In the genomic region with DNA sequence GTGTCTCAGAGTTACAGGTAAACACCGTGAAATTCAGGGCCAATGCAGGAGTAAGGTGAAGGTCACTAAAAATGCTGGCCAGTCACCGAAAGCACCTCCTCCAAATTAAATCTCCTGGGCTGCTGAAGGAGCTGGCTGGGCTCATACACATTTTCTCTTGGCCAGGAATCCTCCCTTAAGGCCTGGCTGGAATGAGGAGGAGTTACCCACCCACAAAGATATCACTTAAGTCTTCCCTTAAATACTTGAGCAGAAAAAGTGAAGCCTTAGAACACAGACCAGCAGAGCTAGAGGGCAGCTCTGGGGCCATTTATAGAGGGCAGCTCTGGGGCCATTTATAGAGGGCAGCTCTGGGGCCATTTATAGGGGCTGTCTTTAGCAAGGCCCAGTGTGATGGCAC, we compare ENCODE assay signal across 32 cellular contexts. TPM values are rescaled to one million over a fixed set of nuclear protein-coding genes. Genes with fewer than 3 reads are reported as not detected.
"Had no signal": no experiment of that assay in that cellular context is flagged by ENCODE, and none has a peak within 500 bp of the region (broad histone marks: within the 10 kb centered on the region; RNA-seq: fewer than 3 reads in every experiment).

No MANE protein-coding gene starts in this region.

- H3K27me3 ChIP-seq: SJSA1 had no signal

- H3K4me3 Mint-ChIP-seq: activated CD8-positive, alpha-beta T cell treated with anti-CD3 and anti-CD28 coated beads for 36 hours; activated naive CD8-positive, alpha-beta T cell treated with anti-CD3 and anti-CD28 coated beads, Interleukin-2, amount 50 U/mL, for 24 hours; activated T-cell treated with anti-CD3 and anti-CD28 coated beads, Interleukin-2, amount 50 U/mL, for 72 hours; brain; T-helper 2 cell treated with Interferon-gamma antibody and Interleukin-4, amounts not matched to agents 5 μg/mL and 100 μg/mL, for 36 hours had no signal

- H3K9me3 Mint-ChIP-seq: activated CD8-positive, alpha-beta T cell treated with anti-CD3 and anti-CD28 coated beads for 36 hours; activated naive CD4-positive, alpha-beta T cell treated with anti-CD3 and anti-CD28 coated beads, Interleukin-2, amount 50 U/mL, for 72 hours; activated naive CD8-positive, alpha-beta T cell treated with anti-CD3 and anti-CD28 coated beads, Interleukin-2, amount 50 U/mL, for 24 hours; activated T-cell treated with anti-CD3 and anti-CD28 coated beads, Interleukin-2, amount 50 U/mL, for 72 hours; activated T-helper 2 cell treated with anti-CD3 and anti-CD28 coated beads, Interferon-gamma antibody, Interleukin-2, Interleukin-4, amounts not matched to agents 10 μg/mL and 5 μg/mL and 100 μg/mL, durations not matched to agents 14 hours and 24 hours and 36 hours; T-helper 2 cell treated with Interferon-gamma antibody and Interleukin-4, amounts not matched to agents 5 μg/mL and 100 μg/mL, for 36 hours had no signal

- H3K27me3 Mint-ChIP-seq: activated CD8-positive, alpha-beta T cell treated with anti-CD3 and anti-CD28 coated beads for 36 hours; activated naive CD8-positive, alpha-beta T cell treated with anti-CD3 and anti-CD28 coated beads, Interleukin-2, amount 50 U/mL, for 24 hours; brain had no signal

- H3K9me3 ChIP-seq: SJSA1 had no signal

- ATAC-seq: activated CD4-positive, CD25-positive, alpha-beta regulatory T cell treated with anti-CD3 and anti-CD28 coated beads, Interleukin-2, amount 50 U/mL, for 24 hours; activated CD8-positive, alpha-beta T cell treated with anti-CD3 and anti-CD28 coated beads for 36 hours; activated naive CD4-positive, alpha-beta T cell treated with anti-CD3 and anti-CD28 coated beads, Interleukin-2, amount 50 U/mL, for 72 hours; activated naive CD8-positive, alpha-beta T cell treated with anti-CD3 and anti-CD28 coated beads, Interleukin-2, amount 50 U/mL, for 24 hours; activated T-cell treated with anti-CD3 and anti-CD28 coated beads, Interleukin-2, amount 50 U/mL, for 72 hours; Panc1; SK-N-SH treated with all-trans-retinoic acid at 6 μM for 48 hours had no signal

- H3K36me3 ChIP-seq: SJSA1 had no signal

- DNase-seq: activated CD4-positive, alpha-beta T cell treated with anti-CD3 and anti-CD28 coated beads for 4 hours; activated CD8-positive, alpha-beta memory T cell treated with anti-CD3 and anti-CD28 coated beads, Interleukin-2, amount 50 U/mL, for 4 hours; activated CD8-positive, alpha-beta T cell treated with anti-CD3 and anti-CD28 coated beads for 36 hours; activated naive CD8-positive, alpha-beta T cell treated with anti-CD3 and anti-CD28 coated beads, Interleukin-2, amount 50 U/mL, for 24 hours; activated T-cell treated with anti-CD3 and anti-CD28 coated beads, Interleukin-2, amount 50 U/mL, for 72 hours; amygdala; KG1; NCI-H1048; NCI-H1930; NCI-H2107; NCI-H2171 treated with DMSO at 0.1 percent for 48 hours; NCI-H345; NCI-H510A treated with DMSO at 0.1 percent for 48 hours; NCI-H69; NK-92 treated with Interleukin-12 subunit alpha and Interleukin-12 subunit beta, amount 100 ng/mL, for 24 hours; OCI-M1; RPMI8226; SHP77; SW 1271 had no signal

- H3K27ac Mint-ChIP-seq: activated CD8-positive, alpha-beta T cell treated with anti-CD3 and anti-CD28 coated beads for 36 hours; activated naive CD4-positive, alpha-beta T cell treated with anti-CD3 and anti-CD28 coated beads, Interleukin-2, amount 50 U/mL, for 72 hours; activated naive CD8-positive, alpha-beta T cell treated with anti-CD3 and anti-CD28 coated beads, Interleukin-2, amount 50 U/mL, for 24 hours; activated T-cell treated with anti-CD3 and anti-CD28 coated beads, Interleukin-2, amount 50 U/mL, for 72 hours; activated T-helper 2 cell treated with anti-CD3 and anti-CD28 coated beads, Interferon-gamma antibody, Interleukin-2, Interleukin-4, amounts not matched to agents 10 μg/mL and 5 μg/mL and 100 μg/mL, durations not matched to agents 14 hours and 24 hours and 36 hours; IgD-negative memory B cell; T-helper 2 cell treated with Interferon-gamma antibody and Interleukin-4, amounts not matched to agents 5 μg/mL and 100 μg/mL, for 36 hours had no signal

- H3K4me3 ChIP-seq: SJSA1 had no signal

- H3K27ac ChIP-seq: SJSA1 had no signal

- H3K36me3 Mint-ChIP-seq: activated naive CD4-positive, alpha-beta T cell treated with anti-CD3 and anti-CD28 coated beads, Interleukin-2, amount 50 U/mL, for 72 hours; IgD-negative memory B cell had no signal

- H3K4me1 Mint-ChIP-seq: activated naive CD8-positive, alpha-beta T cell treated with anti-CD3 and anti-CD28 coated beads, Interleukin-2, amount 50 U/mL, for 24 hours; IgD-negative memory B cell had no signal

RNA-seq across cellular contexts. Expression of gene HTRA1, which starts 46.3 kb away (rescaled TPM):
- total RNA-seq: activated CD8-positive, alpha-beta T cell treated with anti-CD3 and anti-CD28 coated beads for 36 hours; activated naive CD4-positive, alpha-beta T cell treated with anti-CD3 and anti-CD28 coated beads, Interleukin-2, amount 50 U/mL, for 72 hours; activated T-cell treated with anti-CD3 and anti-CD28 coated beads, Interleukin-2, amount 50 U/mL, for 72 hours; activated T-helper 2 cell treated with anti-CD3 and anti-CD28 coated beads, Interferon-gamma antibody, Interleukin-2, Interleukin-4, amounts not matched to agents 10 μg/mL and 5 μg/mL and 100 μg/mL, durations not matched to agents 14 hours and 24 hours and 36 hours; T-helper 1 cell treated with Interleukin-12 subunit alpha and Interleukin-12 subunit beta and Interleukin-4 antibody, amounts not matched to agents 30 ng/mL and 1 ng/mL, for 36 hours had no signal
- polyA plus RNA-seq: IgD-negative memory B cell had no signal

RNA-seq across cellular contexts. Expression of gene DMBT1, which starts 52.9 kb away (rescaled TPM):
- total RNA-seq: activated CD8-positive, alpha-beta T cell treated with anti-CD3 and anti-CD28 coated beads for 36 hours; activated naive CD4-positive, alpha-beta T cell treated with anti-CD3 and anti-CD28 coated beads, Interleukin-2, amount 50 U/mL, for 72 hours; activated T-cell treated with anti-CD3 and anti-CD28 coated beads, Interleukin-2, amount 50 U/mL, for 72 hours; activated T-helper 2 cell treated with anti-CD3 and anti-CD28 coated beads, Interferon-gamma antibody, Interleukin-2, Interleukin-4, amounts not matched to agents 10 μg/mL and 5 μg/mL and 100 μg/mL, durations not matched to agents 14 hours and 24 hours and 36 hours; astrocyte; SJSA1; T-helper 1 cell treated with Interleukin-12 subunit alpha and Interleukin-12 subunit beta and Interleukin-4 antibody, amounts not matched to agents 30 ng/mL and 1 ng/mL, for 36 hours had no signal
- polyA plus RNA-seq: IgD-negative memory B cell had no signal

RNA-seq across cellular contexts. Expression of gene ARMS2, which starts 53.2 kb away (rescaled TPM):
- total RNA-seq: activated CD8-positive, alpha-beta T cell treated with anti-CD3 and anti-CD28 coated beads for 36 hours; activated T-cell treated with anti-CD3 and anti-CD28 coated beads, Interleukin-2, amount 50 U/mL, for 72 hours; activated T-helper 2 cell treated with anti-CD3 and anti-CD28 coated beads, Interferon-gamma antibody, Interleukin-2, Interleukin-4, amounts not matched to agents 10 μg/mL and 5 μg/mL and 100 μg/mL, durations not matched to agents 14 hours and 24 hours and 36 hours; astrocyte; LHCN-M2; M059J; SJSA1; T-helper 1 cell treated with Interleukin-12 subunit alpha and Interleukin-12 subunit beta and Interleukin-4 antibody, amounts not matched to agents 30 ng/mL and 1 ng/mL, for 36 hours had no signal
- polyA plus RNA-seq: IgD-negative memory B cell had no signal
